ENCODE assay signal across 1 cellular context in the genomic region with DNA sequence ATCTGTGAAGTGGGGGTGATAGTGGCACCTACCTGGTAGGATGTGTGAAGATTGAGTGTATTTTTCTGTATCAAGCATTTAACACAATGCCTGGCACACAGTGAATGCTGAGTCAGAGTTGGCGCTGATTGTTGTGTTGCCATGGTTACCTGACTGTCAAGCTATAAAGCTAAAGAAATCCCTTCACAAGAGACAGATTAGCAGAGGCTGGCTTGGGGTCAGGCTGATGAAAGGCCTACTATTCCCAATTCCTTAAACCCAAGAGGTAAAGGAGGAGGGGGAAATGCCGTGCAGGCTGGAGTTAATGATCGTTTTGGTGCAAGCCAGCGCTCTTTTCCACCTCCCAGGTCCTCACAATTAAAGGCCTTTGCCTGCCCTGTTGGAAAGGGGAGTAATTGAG.
TF ChIP-seq lines count a peak whose summit lies in the region.

No MANE protein-coding gene starts in this region.

TF ChIP-seq in HepG2, 621 proteins besides CTCF, POLR2A, EP300 and RAD21 (continued from another document):
- peak; percentile 64 to 70 for TF ChIP-seq MAFK (conservative IDR thresholded peaks at IDR 0.05 in 1 of 2, IDR thresholded peaks at IDR 0.05 in 1 of 2; ENCODE audit: low read length in 2 of 2)
- TF ChIP-seq RFX1 (IDR thresholded peaks at IDR 0.05) = peak; percentile 73
- TF ChIP-seq MAFF (IDR thresholded peaks at IDR 0.05; ENCODE audit: low read depth, low read length) = peak; percentile 72
- no peak for TF ChIP-seq SYNCRIP (IDR thresholded peaks at IDR 0.05; ENCODE audit: insufficient read depth, low read depth, low read length)
- peak; percentile 53 for TF ChIP-seq RFX3 (CRISPR knock-in tag; IDR thresholded peaks at IDR 0.05)
- no peak for TF ChIP-seq MED13 (CRISPR knock-in tag; IDR thresholded peaks at IDR 0.05)
- no peak for TF ChIP-seq ZNF350 (CRISPR knock-in tag; IDR thresholded peaks at IDR 0.05; ENCODE audit: borderline replicate concordance, low read depth)
